In the genomic region with DNA sequence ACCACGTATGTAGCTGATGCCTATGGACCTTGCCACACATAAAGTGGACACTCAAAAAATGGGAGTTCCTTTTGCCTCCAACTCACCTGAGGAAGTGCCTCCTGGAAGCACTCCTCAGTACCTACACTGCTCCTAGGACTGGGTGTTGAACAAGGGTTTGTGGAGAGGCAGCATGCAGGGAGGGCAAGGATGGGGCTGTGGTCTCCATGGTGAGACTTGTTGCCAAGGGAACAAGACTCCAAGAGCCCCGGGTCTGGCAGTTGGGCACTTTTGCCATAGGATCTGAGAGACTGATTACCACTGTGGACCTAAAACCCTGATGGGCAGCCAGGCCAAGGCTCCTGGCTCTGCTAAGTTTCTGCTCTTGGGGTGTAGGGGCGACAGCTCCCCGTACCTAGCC, we compare ENCODE assay signal across 24 cellular contexts. TPM values are rescaled to one million over a fixed set of nuclear protein-coding genes. Genes with fewer than 3 reads are reported as not detected.
"Had no signal": no experiment of that assay in that cellular context is flagged by ENCODE, and none has a peak within 500 bp of the region (broad histone marks: within the 10 kb centered on the region; RNA-seq: fewer than 3 reads in every experiment).

No MANE protein-coding gene starts in this region.

- H3K27ac Mint-ChIP-seq: activated B cell treated with CpG ODN at 0.5 μM for 24 hours; activated CD8-positive, alpha-beta memory T cell treated with anti-CD3 and anti-CD28 coated beads, Interleukin-2, amount 10 ng/mL, durations not matched to agents 7 days and 5 days; activated CD8-positive, alpha-beta T cell treated with anti-CD3 and anti-CD28 coated beads, Interleukin-2, amount 10 ng/mL, durations not matched to agents 7 days and 5 days; activated naive CD8-positive, alpha-beta T cell; activated T-cell treated with anti-CD3 and anti-CD28 coated beads, Interleukin-2, amount 50 U/mL, for 72 hours; natural killer cell had no signal

- H3K9me3 ChIP-seq: esophagus muscularis mucosa, heart right ventricle, left lung, lower lobe of right lung, tibial nerve had no signal

- H3K4me3 ChIP-seq: esophagus muscularis mucosa, heart right ventricle, left lung, lower lobe of right lung, tibial nerve had no signal

- H3K36me3 ChIP-seq: esophagus muscularis mucosa, heart right ventricle, left lung, lower lobe of right lung, tibial nerve had no signal

- H3K9me3 Mint-ChIP-seq: activated B cell treated with CpG ODN at 0.5 μM for 24 hours; activated T-cell treated with anti-CD3 and anti-CD28 coated beads, Interleukin-2, amount 50 U/mL, for 72 hours; natural killer cell had no signal

- H3K27me3 ChIP-seq: tibial nerve had no signal

- H3K4me1 Mint-ChIP-seq: activated B cell treated with CpG ODN at 0.5 μM for 24 hours; activated CD8-positive, alpha-beta memory T cell treated with anti-CD3 and anti-CD28 coated beads, Interleukin-2, amount 10 ng/mL, durations not matched to agents 7 days and 5 days; natural killer cell had no signal

- H3K36me3 Mint-ChIP-seq: activated CD8-positive, alpha-beta memory T cell treated with anti-CD3 and anti-CD28 coated beads, Interleukin-2, amount 10 ng/mL, durations not matched to agents 7 days and 5 days; activated naive CD8-positive, alpha-beta T cell; natural killer cell had no signal

- H3K4me1 ChIP-seq: foreskin keratinocyte had no signal

- H3K27me3 Mint-ChIP-seq: activated naive CD8-positive, alpha-beta T cell had no signal

- DNase-seq: activated B cell treated with CpG ODN at 0.5 μM for 24 hours; activated CD8-positive, alpha-beta memory T cell treated with anti-CD3 and anti-CD28 coated beads, Interleukin-2, amount 10 ng/mL, durations not matched to agents 7 days and 5 days; activated CD8-positive, alpha-beta T cell treated with anti-CD3 and anti-CD28 coated beads, Interleukin-2, amount 10 ng/mL, durations not matched to agents 7 days and 5 days; activated naive CD4-positive, alpha-beta T cell treated with Interleukin-2 at 50 U/mL for 16 hours; activated T-cell treated with anti-CD3 and anti-CD28 coated beads, Interleukin-2, amount 50 U/mL, for 72 hours; dermis blood vessel endothelial cell; effector CD4-positive, alpha-beta T cell; foreskin keratinocyte; left lung; lower lobe of right lung; mesenchymal stem cell; natural killer cell; stimulated activated CD4-positive, alpha-beta T cell treated with anti-CD3 and anti-CD28 coated beads, Interleukin-2, amount 100 ng/mL, for 48 hours; stimulated activated naive CD4-positive, alpha-beta T cell treated with Interleukin-2 at 50 U/mL for 16 hours; T-helper 2 cell had no signal

- H3K4me3 Mint-ChIP-seq: activated B cell treated with CpG ODN at 0.5 μM for 24 hours; activated CD8-positive, alpha-beta memory T cell treated with anti-CD3 and anti-CD28 coated beads, Interleukin-2, amount 10 ng/mL, durations not matched to agents 7 days and 5 days; activated CD8-positive, alpha-beta T cell treated with anti-CD3 and anti-CD28 coated beads, Interleukin-2, amount 10 ng/mL, durations not matched to agents 7 days and 5 days; activated naive CD8-positive, alpha-beta T cell; activated T-cell treated with anti-CD3 and anti-CD28 coated beads, Interleukin-2, amount 50 U/mL, for 72 hours; natural killer cell had no signal

- H3K27ac ChIP-seq: esophagus muscularis mucosa, foreskin keratinocyte, heart right ventricle, left lung, lower lobe of right lung, tibial nerve had no signal

RNA-seq across cellular contexts. Expression of a gene that starts 6.9 kb away (rescaled TPM):
- total RNA-seq: activated B cell treated with CpG ODN at 0.5 μM for 24 hours; activated CD8-positive, alpha-beta memory T cell treated with anti-CD3 and anti-CD28 coated beads, Interleukin-2, amount 10 ng/mL, durations not matched to agents 7 days and 5 days; activated CD8-positive, alpha-beta T cell treated with anti-CD3 and anti-CD28 coated beads, Interleukin-2, amount 10 ng/mL, durations not matched to agents 7 days and 5 days; dermis blood vessel endothelial cell; foreskin keratinocyte; glomerular endothelial cell; heart right ventricle; lower lobe of right lung; natural killer cell; omental fat pad; right cardiac atrium; temporal lobe; tibial nerve; urinary bladder had no signal
